Comparison of ENCODE assay signal across 8 cellular contexts in the genomic region with DNA sequence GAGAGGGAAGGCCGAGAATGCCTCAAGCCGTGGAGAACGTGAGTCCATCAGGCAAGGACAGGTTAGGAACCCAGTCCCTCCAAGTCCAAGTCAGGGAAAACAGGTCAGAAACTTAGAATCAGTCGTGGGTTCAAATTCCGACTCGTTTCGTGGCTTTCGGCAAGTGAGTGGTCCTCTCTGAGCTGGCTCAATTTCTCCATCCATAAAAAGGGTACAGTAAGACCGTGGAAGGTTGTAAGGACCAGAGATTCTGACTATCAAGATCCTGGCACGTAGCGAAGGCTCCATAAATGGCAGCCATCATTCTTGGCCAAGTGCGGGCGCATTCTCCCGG. TPM values are rescaled to one million over a fixed set of nuclear protein-coding genes. Genes with fewer than 3 reads are reported as not detected.
DNase-seq lines count a peak whose midpoint lies in the region; ATAC-seq and TF ChIP-seq lines count a peak whose summit lies in the region.

No MANE protein-coding gene starts in this region.

- peak overlapping the region; percentile 70 for H3K4me3 Mint-ChIP-seq in natural killer cell treated with Interleukin-12 subunit alpha and Interleukin-12 subunit beta and Interleukin-15 and Interleukin-18, amount 100 ng/mL, for 72 hours

- DNase-seq in BE2C, result no peak
- DNase-seq in Jurkat, Clone E6-1 (ENCODE audit: low read depth, low spot score), result no peak
- no peak for DNase-seq in colonic mucosa
- DNase-seq in natural killer cell treated with Interleukin-12 subunit alpha and Interleukin-12 subunit beta and Interleukin-15 and Interleukin-18, amount 100 ng/mL, for 72 hours (ENCODE audit: low spot score), result no peak
- DNase-seq in iPS-NIHi11 (ENCODE audit: low spot score), result no peak
- DNase-seq in Kasumi-1 (lab: John Stamatoyannopoulos, UW), result no peak
- no peak for DNase-seq in RKO (ENCODE audit: low spot score)
- DNase-seq in NCI-H1105 treated with DMSO at 0.1 percent for 48 hours (lab: John Stamatoyannopoulos, UW), result no peak

- no peaks in the 10 kb centered on the region for H3K36me3 ChIP-seq in BE2C
- no peaks in the 10 kb centered on the region for H3K36me3 ChIP-seq in colonic mucosa

- no peak overlapping the region for H3K27ac Mint-ChIP-seq in natural killer cell treated with Interleukin-12 subunit alpha and Interleukin-12 subunit beta and Interleukin-15 and Interleukin-18, amount 100 ng/mL, for 72 hours

- TF ChIP-seq CTCF in BE2C (IDR thresholded peaks at IDR 0.05; ENCODE audit: low read depth, low read length), result no peak
- TF ChIP-seq CTCF in colonic mucosa (IDR thresholded peaks at IDR 0.05), result no peak

- no peaks in the 10 kb centered on the region for H3K9me3 Mint-ChIP-seq in natural killer cell treated with Interleukin-12 subunit alpha and Interleukin-12 subunit beta and Interleukin-15 and Interleukin-18, amount 100 ng/mL, for 72 hours

- H3K36me3 Mint-ChIP-seq in natural killer cell treated with Interleukin-12 subunit alpha and Interleukin-12 subunit beta and Interleukin-15 and Interleukin-18, amount 100 ng/mL, for 72 hours, result no peaks in the 10 kb centered on the region

- H3K4me1 Mint-ChIP-seq in natural killer cell treated with Interleukin-12 subunit alpha and Interleukin-12 subunit beta and Interleukin-15 and Interleukin-18, amount 100 ng/mL, for 72 hours (ENCODE audit: low read depth in 2 of 2), result peaks cover 5 to 9% of the 10 kb centered on the region in 2 donors

- peaks cover 24 to 62% of the 10 kb centered on the region in 2 donors for H3K27me3 Mint-ChIP-seq in natural killer cell treated with Interleukin-12 subunit alpha and Interleukin-12 subunit beta and Interleukin-15 and Interleukin-18, amount 100 ng/mL, for 72 hours

- H3K4me1 ChIP-seq in BE2C (no peaks in the 10 kb centered on the region), colonic mucosa (peaks cover 7% of the 10 kb centered on the region)

- no peaks in the 10 kb centered on the region for H3K9me3 ChIP-seq in BE2C
- no peaks in the 10 kb centered on the region for H3K9me3 ChIP-seq in colonic mucosa

- no peak for ATAC-seq in natural killer cell treated with Interleukin-12 subunit alpha and Interleukin-12 subunit beta and Interleukin-15 and Interleukin-18, amount 100 ng/mL, for 72 hours

- H3K4me3 ChIP-seq in BE2C (ENCODE audit: low read depth, low read length) (peak overlapping the region; percentile 73), colonic mucosa (peak overlapping the region; percentile 57)
- peak overlapping the region; percentile 60 for H3K4me3 ChIP-seq in Jurkat, Clone E6-1 (ENCODE audit: low read length)

- H3K27me3 ChIP-seq in BE2C, result 0 out of 2 replicates have a peak, but pooled peaks cover 2% of the 10 kb centered on the region
- H3K27me3 ChIP-seq in colonic mucosa, result peaks cover 30% of the 10 kb centered on the region

- intact Hi-C loops in colonic mucosa (cut with DNase I), result loop anchor here (10.0 kb wide), 1 partner anchor 360 kb away; no protein-coding TSS in a partner anchor

- no peak overlapping the region for H3K9ac ChIP-seq in colonic mucosa (ENCODE audit: low read depth in 2 of 2, low read length in 2 of 2)

- H3K27ac ChIP-seq in colonic mucosa, result no peak overlapping the region

RNA-seq across cellular contexts. Expression of a gene that starts 0.6 kb away (rescaled TPM):
- polyA plus RNA-seq in BE2C (2012; ENCODE audit: insufficient read depth, insufficient read length, low read depth), result 4.5 TPM
- 11.9 TPM for polyA plus RNA-seq in Jurkat, Clone E6-1 (2012; ENCODE audit: insufficient read depth, insufficient read length)
- 1 to 10 TPM in 1 of 2 donors, under 1 TPM in 1; 0.32 to 1.3 TPM for total RNA-seq in colonic mucosa
- total RNA-seq in natural killer cell treated with Interleukin-12 subunit alpha and Interleukin-12 subunit beta and Interleukin-15 and Interleukin-18, amount 100 ng/mL, for 72 hours, result 1 to 10 TPM; 1.7 to 2.8 TPM
